Comparison of ENCODE assay signal across 8 cellular contexts in the genomic region with DNA sequence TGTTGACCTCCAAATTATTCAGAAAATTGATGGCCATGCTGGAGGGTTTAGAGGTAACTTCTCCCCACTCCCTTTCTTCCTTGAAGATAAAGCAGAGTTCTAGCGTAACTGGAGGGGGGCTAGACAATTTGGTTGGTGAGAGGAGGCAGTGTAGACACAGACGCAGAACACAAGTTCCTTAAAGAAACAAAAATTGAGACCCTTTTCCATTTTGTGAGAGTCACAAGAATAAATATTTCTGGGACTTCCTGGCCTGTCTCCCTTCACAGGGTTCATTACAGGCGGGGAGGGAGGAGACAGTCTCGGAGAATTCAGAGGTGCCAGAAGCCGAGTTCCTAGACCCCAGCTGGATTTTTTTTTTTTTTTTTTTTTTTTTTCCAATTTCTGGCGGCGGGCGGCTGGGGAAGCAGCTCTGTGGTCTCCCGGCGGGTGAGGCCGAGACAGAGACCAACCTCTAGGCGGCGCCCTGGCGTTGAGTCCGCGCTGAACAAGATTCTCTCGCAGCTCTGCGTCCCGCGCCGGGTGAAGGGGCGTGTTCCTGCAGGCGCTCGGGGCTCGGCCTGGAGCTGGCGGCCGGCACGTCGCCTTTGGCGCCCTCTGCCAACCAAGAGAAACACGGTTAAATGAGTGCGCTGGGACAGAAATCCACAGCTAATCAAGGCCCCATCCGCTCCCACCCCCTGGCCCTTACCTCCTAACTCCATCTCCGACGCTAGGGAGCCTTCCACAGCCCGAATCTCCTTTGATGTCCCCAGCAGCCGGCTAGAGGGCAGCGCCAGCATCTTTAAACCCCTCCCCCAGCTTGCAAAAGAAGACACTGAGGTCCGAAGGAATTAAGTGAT. TPM values are rescaled to one million over a fixed set of nuclear protein-coding genes. Genes with fewer than 3 reads are reported as not detected.
DNase-seq lines count a peak whose midpoint lies in the region; ATAC-seq lines count a peak whose summit lies in the region.

No MANE protein-coding gene starts in this region.

- POLR2A ChIA-PET in activated naive CD8-positive, alpha-beta T cell treated with anti-CD3 and anti-CD28 coated beads, Interleukin-2, amount 10 ng/mL, durations not matched to agents 7 days and 5 days (lab: Charles Lee): interaction anchor here (0.7 to 1.1 kb wide), 3 partner anchors 11 to 668 kb away, joined by 3 to 6 read pairs (median 4); a partner anchor contains a TSS

- H3K27ac Mint-ChIP-seq in activated naive CD8-positive, alpha-beta T cell treated with anti-CD3 and anti-CD28 coated beads, Interleukin-2, amount 10 ng/mL, durations not matched to agents 7 days and 5 days: no peak overlapping the region

- peaks cover 91% of the 10 kb centered on the region for H3K27me3 Mint-ChIP-seq in activated naive CD8-positive, alpha-beta T cell treated with anti-CD3 and anti-CD28 coated beads, Interleukin-2, amount 10 ng/mL, durations not matched to agents 7 days and 5 days

- peak; percentile 97 for DNase-seq in ELF-1 (ENCODE audit: low read depth, low spot score)
- DNase-seq in HuH-7 (ENCODE audit: low spot score): peak; percentile 97
- DNase-seq in SHP77 treated with DMSO at 0.1 percent for 48 hours (lab: John Stamatoyannopoulos, UW): peak; percentile 26
- DNase-seq in activated naive CD8-positive, alpha-beta T cell treated with anti-CD3 and anti-CD28 coated beads, Interleukin-2, amount 10 ng/mL, durations not matched to agents 7 days and 5 days: peak; percentile 83
- DNase-seq in iPS-NIHi11 (ENCODE audit: low spot score): peak; percentile 97
- peak; percentile 73 for DNase-seq in stimulated activated CD4-positive, alpha-beta T cell treated with anti-CD3 and anti-CD28 coated beads, Interleukin-4, amount 100 ng/mL, for 24 hours
- no peak for DNase-seq in OCI-M2 (lab: John Stamatoyannopoulos, UW; ENCODE audit: unreplicated experiment)

- H3K4me1 Mint-ChIP-seq in activated naive CD8-positive, alpha-beta T cell treated with anti-CD3 and anti-CD28 coated beads, Interleukin-2, amount 10 ng/mL, durations not matched to agents 7 days and 5 days: peaks cover 11% of the 10 kb centered on the region

- ATAC-seq in activated naive CD8-positive, alpha-beta T cell treated with anti-CD3 and anti-CD28 coated beads, Interleukin-2, amount 10 ng/mL, durations not matched to agents 7 days and 5 days (ENCODE audit: low read depth): peak; percentile 85
- ATAC-seq in HG02623 (IDR thresholded peaks at IDR 0.05; ENCODE audit: unreplicated experiment): no peak

- peak overlapping the region; percentile 51 for H3K4me3 Mint-ChIP-seq in activated naive CD8-positive, alpha-beta T cell treated with anti-CD3 and anti-CD28 coated beads, Interleukin-2, amount 10 ng/mL, durations not matched to agents 7 days and 5 days

- peaks cover under 1% of the 10 kb centered on the region for H3K36me3 Mint-ChIP-seq in activated naive CD8-positive, alpha-beta T cell treated with anti-CD3 and anti-CD28 coated beads, Interleukin-2, amount 10 ng/mL, durations not matched to agents 7 days and 5 days

- no peaks in the 10 kb centered on the region for H3K9me3 Mint-ChIP-seq in activated naive CD8-positive, alpha-beta T cell treated with anti-CD3 and anti-CD28 coated beads, Interleukin-2, amount 10 ng/mL, durations not matched to agents 7 days and 5 days

RNA-seq across cellular contexts. Expression of a gene that starts 10.2 kb away (rescaled TPM):
- total RNA-seq in activated naive CD8-positive, alpha-beta T cell treated with anti-CD3 and anti-CD28 coated beads, Interleukin-2, amount 10 ng/mL, durations not matched to agents 7 days and 5 days: under 1 TPM; 0.11 to 0.23 TPM

RNA-seq across cellular contexts. Expression of a gene that starts 21.3 kb away (rescaled TPM):
- not detected for total RNA-seq in activated naive CD8-positive, alpha-beta T cell treated with anti-CD3 and anti-CD28 coated beads, Interleukin-2, amount 10 ng/mL, durations not matched to agents 7 days and 5 days

RNA-seq across cellular contexts. Expression of a gene that starts 25.6 kb away (rescaled TPM):
- 1 to 10 TPM in 1 of 2 experiments, under 1 TPM in 1; 0.80 to 1.0 TPM for total RNA-seq in activated naive CD8-positive, alpha-beta T cell treated with anti-CD3 and anti-CD28 coated beads, Interleukin-2, amount 10 ng/mL, durations not matched to agents 7 days and 5 days

RNA-seq across cellular contexts. Expression of a gene that starts 31.6 kb away (rescaled TPM):
- total RNA-seq in activated naive CD8-positive, alpha-beta T cell treated with anti-CD3 and anti-CD28 coated beads, Interleukin-2, amount 10 ng/mL, durations not matched to agents 7 days and 5 days: not detected

RNA-seq across cellular contexts. Expression of a gene that starts 42.8 kb away (rescaled TPM):
- not detected for total RNA-seq in activated naive CD8-positive, alpha-beta T cell treated with anti-CD3 and anti-CD28 coated beads, Interleukin-2, amount 10 ng/mL, durations not matched to agents 7 days and 5 days
